ENCODE assay signal across 8 cellular contexts in genomic region chr1:145979746-145980435, GRCh38. TPM values are rescaled to one million over a fixed set of nuclear protein-coding genes. Genes with fewer than 3 reads are reported as not detected.
A peak's percentile ranks its signal among the peaks of the same experiment; 100 is the strongest.
DNase-seq lines count a peak whose midpoint lies in the region; ATAC-seq lines count a peak whose summit lies in the region.

No MANE protein-coding gene starts in this region.

- H3K4me3 ChIP-seq in mononuclear cell (ENCODE audit: low read length) = peak overlapping the region; percentile 20

- DNase-seq in amniotic epithelial cell (ENCODE audit: low read depth) (peak; percentile 76), NCI-H345 treated with DMSO at 0.1 percent for 48 hours (lab: John Stamatoyannopoulos, UW; ENCODE audit: unreplicated experiment) (no peak), mesenteric fat pad (ENCODE audit: low spot score) (no peak), NCI-H1694 (lab: John Stamatoyannopoulos, UW) (no peak)
- DNase-seq in stimulated activated CD4-positive, alpha-beta T cell treated with anti-CD3 and anti-CD28 coated beads, Interleukin-15, amount 100 ng/mL, for 24 hours = no peak

- no peaks in the 10 kb centered on the region for H3K9me3 ChIP-seq in mononuclear cell (ENCODE audit: low read depth, low read length)

- H3K4me1 ChIP-seq in mononuclear cell (ENCODE audit: insufficient read depth, low read length) = peaks cover 80% of the 10 kb centered on the region

- no peaks in the 10 kb centered on the region for H3K27me3 ChIP-seq in mononuclear cell (ENCODE audit: insufficient read depth, low read length)

- peak; percentile 46 for ATAC-seq in GM18909 (IDR thresholded peaks at IDR 0.05; ENCODE audit: poor library complexity, unreplicated experiment)
- ATAC-seq in HG03571 (IDR thresholded peaks at IDR 0.05; ENCODE audit: unreplicated experiment) = peak; percentile 8

RNA-seq across cellular contexts. Expression of gene POLR3GL, which starts 15.4 kb away (rescaled TPM):
- 12.7 TPM for total RNA-seq in mononuclear cell
- total RNA-seq in mesenteric fat pad = 30.7 TPM

RNA-seq across cellular contexts. Expression of gene ANKRD34A, which starts 15.5 kb away (rescaled TPM):
- total RNA-seq in mononuclear cell (0.42 TPM), mesenteric fat pad (0.74 TPM)

RNA-seq across cellular contexts. Expression of gene TXNIP, which starts 16.5 kb away (rescaled TPM):
- total RNA-seq in mononuclear cell (2,317 TPM), mesenteric fat pad (692 TPM)

RNA-seq across cellular contexts. Expression of gene LIX1L, which starts 22.1 kb away (rescaled TPM):
- total RNA-seq in mononuclear cell (15.1 TPM), mesenteric fat pad (26.6 TPM)

RNA-seq across cellular contexts. Expression of gene HJV, which starts 41.6 kb away (rescaled TPM):
- total RNA-seq in mononuclear cell (not detected), mesenteric fat pad (not detected)
